In genomic region chr11:93736129-93736528, GRCh38 we compare ENCODE assay signal across 13 cellular contexts. TPM values are rescaled to one million over a fixed set of nuclear protein-coding genes. Genes with fewer than 3 reads are reported as not detected.
DNase-seq lines count a peak whose midpoint lies in the region; ATAC-seq and TF ChIP-seq lines count a peak whose summit lies in the region.
"Had no signal": no experiment of that assay in that cellular context is flagged by ENCODE, and none has a peak within 500 bp of the region (broad histone marks: within the 10 kb centered on the region; RNA-seq: fewer than 3 reads in every experiment).

No MANE protein-coding gene starts in this region.

- CTCF ChIA-PET in CD8-positive, alpha-beta T cell (lab: Charles Lee) = no interaction called here

- TF ChIP-seq CTCF in CD8-positive, alpha-beta T cell (IDR thresholded peaks at IDR 0.05) = no peak
- no peak for TF ChIP-seq CTCF in mesothelial cell of epicardium (IDR thresholded peaks at IDR 0.05; ENCODE audit: unreplicated experiment)

- intact Hi-C loops in CD8-positive, alpha-beta T cell (cut with DNase I, micrococcal nuclease) = no loop called here

- H3K27me3 Mint-ChIP-seq in CD8-positive, alpha-beta T cell (ENCODE audit: low read depth) = no peaks in the 10 kb centered on the region
- H3K27me3 Mint-ChIP-seq in activated naive CD8-positive, alpha-beta T cell treated with anti-CD3 and anti-CD28 coated beads, Interleukin-2, amount 10 ng/mL, durations not matched to agents 7 days and 5 days = no peaks in the 10 kb centered on the region
- no peaks in the 10 kb centered on the region for H3K27me3 Mint-ChIP-seq in mesothelial cell of epicardium (ENCODE audit: low read depth)

- DNase-seq in CD8-positive, alpha-beta T cell = no peak
- no peak for DNase-seq in activated naive CD8-positive, alpha-beta T cell treated with anti-CD3 and anti-CD28 coated beads, Interleukin-2, amount 10 ng/mL, durations not matched to agents 7 days and 5 days
- DNase-seq in mesothelial cell of epicardium (ENCODE audit: low spot score in 2 of 2, unreplicated experiment in 2 of 2) = no peak
- DNase-seq in NCI-H1436 (lab: John Stamatoyannopoulos, UW) = no peak
- no peak for DNase-seq in NCI-H1092 treated with DMSO at 0.1 percent for 48 hours (lab: John Stamatoyannopoulos, UW)
- DNase-seq: activated CD4-positive, alpha-beta T cell treated with anti-CD3 and anti-CD28 coated beads, Interleukin-2, amount 50 U/mL, for 48 hours; DMS153; esophagus squamous epithelium; occipital lobe; stimulated activated CD4-positive, alpha-beta T cell treated with anti-CD3 and anti-CD28 coated beads, Interleukin-15, amount 100 ng/mL, for 24 hours had no signal

- no peak overlapping the region for H3K4me3 Mint-ChIP-seq in CD8-positive, alpha-beta T cell
- peak overlapping the region; percentile 25 for H3K4me3 Mint-ChIP-seq in activated naive CD8-positive, alpha-beta T cell treated with anti-CD3 and anti-CD28 coated beads, Interleukin-2, amount 10 ng/mL, durations not matched to agents 7 days and 5 days
- no peak overlapping the region for H3K4me3 Mint-ChIP-seq in mesothelial cell of epicardium

- H3K4me1 Mint-ChIP-seq in CD8-positive, alpha-beta T cell (ENCODE audit: low read depth) = peaks cover 79% of the 10 kb centered on the region
- peaks cover 53% of the 10 kb centered on the region for H3K4me1 Mint-ChIP-seq in activated naive CD8-positive, alpha-beta T cell treated with anti-CD3 and anti-CD28 coated beads, Interleukin-2, amount 10 ng/mL, durations not matched to agents 7 days and 5 days
- peaks cover 46% of the 10 kb centered on the region for H3K4me1 Mint-ChIP-seq in mesothelial cell of epicardium

- peaks cover 63% of the 10 kb centered on the region for H3K36me3 ChIP-seq in CD8-positive, alpha-beta T cell (ENCODE audit: insufficient read depth, low read length)
- peaks cover 96% of the 10 kb centered on the region for H3K36me3 ChIP-seq in HUES64 (ENCODE audit: insufficient read depth, low read length)

- H3K36me3 Mint-ChIP-seq in CD8-positive, alpha-beta T cell = peaks cover 93% of the 10 kb centered on the region
- H3K36me3 Mint-ChIP-seq in activated naive CD8-positive, alpha-beta T cell treated with anti-CD3 and anti-CD28 coated beads, Interleukin-2, amount 10 ng/mL, durations not matched to agents 7 days and 5 days = peaks cover 56% of the 10 kb centered on the region
- H3K36me3 Mint-ChIP-seq in mesothelial cell of epicardium = peaks cover 33% of the 10 kb centered on the region

- no peak for ATAC-seq in CD8-positive, alpha-beta T cell
- no peak for ATAC-seq in activated naive CD8-positive, alpha-beta T cell treated with anti-CD3 and anti-CD28 coated beads, Interleukin-2, amount 10 ng/mL, durations not matched to agents 7 days and 5 days (ENCODE audit: low read depth)
- no peak for ATAC-seq in GM21825 (IDR thresholded peaks at IDR 0.05; ENCODE audit: unreplicated experiment)
- ATAC-seq in GM19397 (IDR thresholded peaks at IDR 0.05; ENCODE audit: unreplicated experiment) = no peak

- H3K9me3 ChIP-seq in CD8-positive, alpha-beta T cell (ENCODE audit: low read length) = no peaks in the 10 kb centered on the region
- H3K9me3 ChIP-seq in HUES64 (ENCODE audit: insufficient read depth, low read depth, low read length) = no peaks in the 10 kb centered on the region
- H3K9me3 ChIP-seq: esophagus squamous epithelium had no signal

- H3K27ac ChIP-seq in CD8-positive, alpha-beta T cell (ENCODE audit: low read depth, low read length) = no peak overlapping the region
- H3K27ac ChIP-seq in HUES64 (ENCODE audit: low read depth, low read length) = 0 out of 2 replicates have a peak overlapping the region, but pooled peaks have one; percentile 17
- H3K27ac ChIP-seq: esophagus squamous epithelium had no signal

- H3K4me3 ChIP-seq in CD8-positive, alpha-beta T cell (ENCODE audit: low read depth, low read length) = no peak overlapping the region
- peak overlapping the region; percentile 85; the same call in 1 of the 2 replicates for H3K4me3 ChIP-seq in HUES64 (ENCODE audit: low read length)
- H3K4me3 ChIP-seq: esophagus squamous epithelium had no signal

- no peaks in the 10 kb centered on the region for H3K27me3 ChIP-seq in CD8-positive, alpha-beta T cell (ENCODE audit: insufficient read depth, low read length)
- H3K27me3 ChIP-seq in HUES64 (ENCODE audit: insufficient read depth, low read length) = no peaks in the 10 kb centered on the region
- H3K27me3 ChIP-seq: esophagus squamous epithelium had no signal

- H3K9ac ChIP-seq in HUES64 (ENCODE audit: low read depth, low read length) = no peak overlapping the region

- no peaks in the 10 kb centered on the region for H3K9me3 Mint-ChIP-seq in CD8-positive, alpha-beta T cell
- H3K9me3 Mint-ChIP-seq in activated naive CD8-positive, alpha-beta T cell treated with anti-CD3 and anti-CD28 coated beads, Interleukin-2, amount 10 ng/mL, durations not matched to agents 7 days and 5 days = no peaks in the 10 kb centered on the region
- H3K9me3 Mint-ChIP-seq in mesothelial cell of epicardium = no peaks in the 10 kb centered on the region

- H3K4me1 ChIP-seq in CD8-positive, alpha-beta T cell (ENCODE audit: insufficient read depth, low read length) = peaks cover 69% of the 10 kb centered on the region
- peaks cover 30% of the 10 kb centered on the region for H3K4me1 ChIP-seq in HUES64 (ENCODE audit: insufficient read depth, low read length)

- peak overlapping the region; percentile 27 for H3K27ac Mint-ChIP-seq in CD8-positive, alpha-beta T cell
- peak overlapping the region; percentile 50 for H3K27ac Mint-ChIP-seq in activated naive CD8-positive, alpha-beta T cell treated with anti-CD3 and anti-CD28 coated beads, Interleukin-2, amount 10 ng/mL, durations not matched to agents 7 days and 5 days
- peak overlapping the region; percentile 85 for H3K27ac Mint-ChIP-seq in mesothelial cell of epicardium

- POLR2A ChIA-PET in CD8-positive, alpha-beta T cell (lab: Charles Lee) = interaction anchor here (1.1 kb wide), 1 partner anchor 74 kb away, joined by 3 read pairs; no protein-coding TSS in a partner anchor
- POLR2A ChIA-PET in activated naive CD8-positive, alpha-beta T cell treated with anti-CD3 and anti-CD28 coated beads, Interleukin-2, amount 10 ng/mL, durations not matched to agents 7 days and 5 days (lab: Charles Lee) = interaction anchor here (1.8 kb wide), 1 partner anchor 48 kb away, joined by 4 read pairs; the partner anchor contains the start of gene MED17

RNA-seq across cellular contexts. Expression of gene TAF1D, which starts 5.2 kb away (rescaled TPM):
- 100 to 1,000 TPM; 167 to 190 TPM for total RNA-seq in CD8-positive, alpha-beta T cell
- 227 TPM for polyA plus RNA-seq in HUES64 (2013, experiment 1 of 2)
- 223 TPM for polyA plus RNA-seq in HUES64 (2013, experiment 2 of 2)
- 100 to 1,000 TPM; 172 to 178 TPM for total RNA-seq in activated naive CD8-positive, alpha-beta T cell treated with anti-CD3 and anti-CD28 coated beads, Interleukin-2, amount 10 ng/mL, durations not matched to agents 7 days and 5 days
- 155 to 166 TPM (median 155 TPM) in 3 replicates for total RNA-seq in mesothelial cell of epicardium

RNA-seq across cellular contexts. Expression of gene C11orf54, which starts 5.3 kb away (rescaled TPM):
- total RNA-seq in CD8-positive, alpha-beta T cell = 1 to 10 TPM; 7.7 to 9.4 TPM
- polyA plus RNA-seq in HUES64 (2013, experiment 1 of 2) = 20.7 TPM
- 21.1 TPM for polyA plus RNA-seq in HUES64 (2013, experiment 2 of 2)
- 10 to 100 TPM; 20.6 to 29.2 TPM for total RNA-seq in activated naive CD8-positive, alpha-beta T cell treated with anti-CD3 and anti-CD28 coated beads, Interleukin-2, amount 10 ng/mL, durations not matched to agents 7 days and 5 days
- 29.0 to 37.7 TPM (median 34.5 TPM) in 3 replicates for total RNA-seq in mesothelial cell of epicardium

RNA-seq across cellular contexts. Expression of gene MED17, which starts 48.0 kb away (rescaled TPM):
- total RNA-seq in CD8-positive, alpha-beta T cell = 10 to 100 TPM; 63.7 to 65.9 TPM
- polyA plus RNA-seq in HUES64 (2013, experiment 1 of 2) = 26.9 TPM
- polyA plus RNA-seq in HUES64 (2013, experiment 2 of 2) = 24.9 TPM
- 10 to 100 TPM; 43.0 to 44.8 TPM for total RNA-seq in activated naive CD8-positive, alpha-beta T cell treated with anti-CD3 and anti-CD28 coated beads, Interleukin-2, amount 10 ng/mL, durations not matched to agents 7 days and 5 days
- 54.0 to 58.4 TPM (median 55.5 TPM) in 3 replicates for total RNA-seq in mesothelial cell of epicardium

Comparison
In these comparisons a context has a peak if more than half of its experiments do, and no peak if none do; other contexts are left out.
1. H3K27ac Mint-ChIP-seq: peak in every context shown above with its lines; median percentile 85 in mesothelial cell of epicardium; 50 in activated naive CD8-positive, alpha-beta T cell treated with anti-CD3 and anti-CD28 coated beads, Interleukin-2, amount 10 ng/mL, durations not matched to agents 7 days and 5 days; 27 in CD8-positive, alpha-beta T cell.